8 cellular contexts compared by ENCODE assay signal in the genomic region with DNA sequence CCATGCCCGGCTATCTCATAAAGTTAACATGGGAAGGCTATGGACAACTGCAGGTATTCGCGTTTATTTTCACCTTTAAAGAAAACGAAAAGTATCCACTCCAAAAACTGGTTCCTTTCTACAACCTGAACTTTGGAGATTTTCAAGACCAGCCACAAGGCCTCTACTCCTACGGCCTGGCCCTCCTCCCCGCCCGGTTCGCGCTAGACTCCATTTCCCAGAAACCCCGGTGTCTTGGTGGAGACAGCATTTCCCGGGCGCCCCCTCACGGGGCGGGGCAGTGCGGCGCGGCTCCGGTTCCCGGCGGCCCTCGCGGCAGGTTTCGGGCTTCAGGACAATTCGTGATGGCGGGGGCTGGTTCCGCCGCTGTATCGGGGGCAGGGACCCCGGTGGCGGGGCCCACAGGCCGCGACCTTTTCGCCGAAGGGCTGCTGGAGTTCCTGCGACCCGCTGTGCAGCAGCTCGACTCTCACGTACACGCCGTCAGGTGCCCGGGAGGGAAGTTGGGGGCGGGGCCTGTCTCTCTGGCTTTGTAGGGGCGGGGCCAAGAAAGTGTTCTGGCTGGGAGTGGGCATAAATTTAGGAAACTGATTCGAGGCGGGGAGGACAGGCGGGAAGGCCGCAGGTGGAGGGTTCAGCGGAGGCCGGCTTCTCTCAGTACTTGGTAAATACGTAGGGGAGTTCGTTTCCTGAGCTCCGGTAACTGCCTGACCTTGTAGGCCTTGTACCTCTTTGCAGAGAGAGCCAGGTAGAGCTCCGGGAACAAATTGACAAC. TPM values are rescaled to one million over a fixed set of nuclear protein-coding genes. Genes with fewer than 3 reads are reported as not detected.
DNase-seq lines count a peak whose midpoint lies in the region; ATAC-seq, FAIRE-seq and TF ChIP-seq lines count a peak whose summit lies in the region.

A gene with protein sequence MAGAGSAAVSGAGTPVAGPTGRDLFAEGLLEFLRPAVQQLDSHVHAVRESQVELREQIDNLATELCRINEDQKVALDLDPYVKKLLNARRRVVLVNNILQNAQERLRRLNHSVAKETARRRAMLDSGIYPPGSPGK (plus strand): TSS at position 304 of the 775 bp plus-strand sequence. CDS start 41 bp downstream, at position 345.

- H3K9me3 ChIP-seq in iPS-20b (ENCODE audit: insufficient read depth, low read depth, low read length) = no peaks in the 10 kb centered on the region
- no peaks in the 10 kb centered on the region for H3K9me3 ChIP-seq in small intestine (ENCODE audit: control insufficient read depth, low read depth)

- H3K4me3 ChIP-seq in iPS-20b (ENCODE audit: low read length) = peak within 1 kb of the TSS; percentile 96
- peak within 1 kb of the TSS; percentile 71 to 74 for H3K4me3 ChIP-seq in small intestine (ENCODE audit: low read depth in 1 of 2, low read length in 2 of 2)

- FAIRE-seq in small intestine (lab: Jason Lieb, UNC) = no peak

- no peaks in the 10 kb centered on the region for H3K27me3 ChIP-seq in iPS-20b (ENCODE audit: insufficient read depth, low read length)
- H3K27me3 ChIP-seq in small intestine (ENCODE audit: control insufficient read depth in 2 of 2, insufficient read depth in 2 of 2, low read length in 2 of 2) = no peaks in the 10 kb centered on the region

- H3K4me1 ChIP-seq in iPS-20b (ENCODE audit: insufficient read depth, low read length) (peaks cover 4% of the 10 kb centered on the region; the same call in 1 of the 2 replicates), small intestine (ENCODE audit: control insufficient read depth in 2 of 2, insufficient read depth in 1 of 2, low read depth in 1 of 2, low read length in 1 of 2) (no peaks in the 10 kb centered on the region)

- TF ChIP-seq CTCF in VCaP (conservative IDR thresholded peaks at IDR 0.05) = no peak

- WGBS in small intestine, 3 donors = 2 to 3% (median 2%) methylated on average over 50 to 53 of the region's 53 CpGs

- H3K36me3 ChIP-seq in iPS-20b (ENCODE audit: insufficient read depth, low read depth, low read length) (peaks cover 31% of the 10 kb centered on the region), small intestine (ENCODE audit: control insufficient read depth in 2 of 2, insufficient read depth in 2 of 2, low read length in 2 of 2) (peaks cover 8 to 10% of the 10 kb centered on the region in 2 donors)

- peak; percentile 94 for ATAC-seq in GM18868 (IDR thresholded peaks at IDR 0.05; ENCODE audit: unreplicated experiment)
- ATAC-seq in HG03103 (IDR thresholded peaks at IDR 0.05; ENCODE audit: low read depth, unreplicated experiment) = peak; percentile 75

- in situ Hi-C loops in ACHN (cut with HindIII; ENCODE audit: low pct_ligation_motif_present, low pct_unique_long_range_greater_than_20kb, low sequenced_read_pairs) = no loop called here
- in situ Hi-C loops in T47D (cut with HindIII; ENCODE audit: low pct_unique_long_range_greater_than_20kb, low sequenced_read_pairs) = no loop called here

- H3K27ac ChIP-seq in VCaP = peak within 1 kb of the TSS; percentile 91
- peak within 1 kb of the TSS; percentile 91 for H3K27ac ChIP-seq in iPS-20b (ENCODE audit: low read length)
- peak within 1 kb of the TSS; percentile 74 to 90 for H3K27ac ChIP-seq in small intestine (ENCODE audit: low read depth in 1 of 2, low read length in 1 of 2)

- H3K9ac ChIP-seq in iPS-20b (ENCODE audit: low read depth, low read length) = peak within 1 kb of the TSS; percentile 87; the same call in 1 of the 2 replicates

- peak; percentile 90 for DNase-seq in ACHN
- DNase-seq in NCI-H2171 treated with DMSO at 0.1 percent for 48 hours (lab: John Stamatoyannopoulos, UW) = peak; percentile 89
- DNase-seq in T47D (ENCODE audit: low read depth in 1 of 2, low spot score in 1 of 2) = peak; percentile 84 to 95
- DNase-seq in small intestine = peak; percentile 92

RNA-seq across cellular contexts. Expression of the gene that starts here (rescaled TPM):
- 10 to 100 TPM; 23.9 to 29.2 (median 24.0) TPM for polyA plus RNA-seq in small intestine

Comparison
In these comparisons a context has a peak if more than half of its experiments do, and no peak if none do; other contexts are left out.
1. Peak in every context shown above with its lines: DNase-seq, ATAC-seq, H3K4me3 ChIP-seq and H3K27ac ChIP-seq.